1 cellular context compared by ENCODE assay signal in the genomic region with DNA sequence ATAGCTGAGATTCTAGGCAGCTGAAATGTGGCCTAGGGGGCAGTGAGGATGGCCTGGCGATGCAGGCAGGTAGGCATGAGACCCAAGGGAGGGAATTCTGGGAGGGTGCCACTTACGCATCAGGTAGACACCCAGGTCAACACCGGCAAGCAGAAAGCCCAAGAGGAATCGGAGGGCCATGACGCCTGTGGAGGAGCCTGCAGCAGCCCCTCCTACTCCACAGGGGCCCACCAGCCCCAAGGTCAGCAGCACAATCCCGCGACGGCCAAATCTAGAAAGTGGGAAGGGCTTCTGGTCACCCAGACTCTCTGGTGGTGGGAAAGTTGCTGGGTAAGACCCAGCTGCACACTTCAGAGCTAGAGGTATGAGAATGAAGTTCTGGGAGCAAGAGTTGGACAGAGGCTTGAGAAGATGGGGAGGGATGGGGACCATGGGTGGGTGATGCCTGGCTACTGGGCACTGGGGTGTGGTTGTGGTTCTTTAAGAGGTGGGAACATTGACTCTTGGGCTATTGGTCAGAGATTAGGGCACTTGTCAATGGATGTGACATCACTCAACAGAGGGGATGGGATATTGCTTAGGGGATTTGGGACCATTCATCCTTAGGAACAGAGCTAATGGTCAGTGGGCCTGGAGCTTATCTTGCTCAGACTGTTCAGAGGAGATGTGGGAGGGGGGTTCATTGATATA.
TF ChIP-seq lines count a peak whose summit lies in the region.

No MANE protein-coding gene starts in this region.

TF ChIP-seq in HepG2, 621 proteins besides CTCF, POLR2A, EP300 and RAD21:
- TF ChIP-seq, protein P1, sequence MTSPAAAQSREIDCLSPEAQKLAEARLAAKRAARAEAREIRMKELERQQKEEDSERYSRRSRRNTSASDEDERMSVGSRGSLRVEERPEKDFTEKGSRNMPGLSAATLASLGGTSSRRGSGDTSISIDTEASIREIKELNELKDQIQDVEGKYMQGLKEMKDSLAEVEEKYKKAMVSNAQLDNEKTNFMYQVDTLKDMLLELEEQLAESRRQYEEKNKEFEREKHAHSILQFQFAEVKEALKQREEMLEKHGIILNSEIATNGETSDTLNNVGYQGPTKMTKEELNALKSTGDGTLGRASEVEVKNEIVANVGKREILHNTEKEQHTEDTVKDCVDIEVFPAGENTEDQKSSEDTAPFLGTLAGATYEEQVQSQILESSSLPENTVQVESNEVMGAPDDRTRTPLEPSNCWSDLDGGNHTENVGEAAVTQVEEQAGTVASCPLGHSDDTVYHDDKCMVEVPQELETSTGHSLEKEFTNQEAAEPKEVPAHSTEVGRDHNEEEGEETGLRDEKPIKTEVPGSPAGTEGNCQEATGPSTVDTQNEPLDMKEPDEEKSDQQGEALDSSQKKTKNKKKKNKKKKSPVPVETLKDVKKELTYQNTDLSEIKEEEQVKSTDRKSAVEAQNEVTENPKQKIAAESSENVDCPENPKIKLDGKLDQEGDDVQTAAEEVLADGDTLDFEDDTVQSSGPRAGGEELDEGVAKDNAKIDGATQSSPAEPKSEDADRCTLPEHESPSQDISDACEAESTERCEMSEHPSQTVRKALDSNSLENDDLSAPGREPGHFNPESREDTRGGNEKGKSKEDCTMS (CRISPR knock-in tag; conservative IDR thresholded peaks at IDR 0.05), result no peak
- TF ChIP-seq MED8 (CRISPR knock-in tag; IDR thresholded peaks at IDR 0.05; ENCODE audit: insufficient replicate concordance) (peak; percentile 10), ATF7 (IDR thresholded peaks at IDR 0.05) (0 out of 2 replicates have a peak, but pooled peaks have one; percentile 5), ATF7 (CRISPR knock-in tag; IDR thresholded peaks at IDR 0.05) (no peak), HIVEP1 (CRISPR knock-in tag; IDR thresholded peaks at IDR 0.05) (no peak), CREB1 (IDR thresholded peaks at IDR 0.05) (peak; percentile 53; the same call in 1 of the 2 replicates), CREB1 (CRISPR knock-in tag; IDR thresholded peaks at IDR 0.05) (no peak), ESRRA (CRISPR knock-in tag; IDR thresholded peaks at IDR 0.05; ENCODE audit: low read depth) (0 out of 2 replicates have a peak, but pooled peaks have one; percentile 39), ZNF768 (CRISPR knock-in tag; IDR thresholded peaks at IDR 0.05) (peak; percentile 17; the same call in 1 of the 2 replicates), NKX3-1 (CRISPR knock-in tag; IDR thresholded peaks at IDR 0.05) (no peak)
- TF ChIP-seq, protein P2, sequence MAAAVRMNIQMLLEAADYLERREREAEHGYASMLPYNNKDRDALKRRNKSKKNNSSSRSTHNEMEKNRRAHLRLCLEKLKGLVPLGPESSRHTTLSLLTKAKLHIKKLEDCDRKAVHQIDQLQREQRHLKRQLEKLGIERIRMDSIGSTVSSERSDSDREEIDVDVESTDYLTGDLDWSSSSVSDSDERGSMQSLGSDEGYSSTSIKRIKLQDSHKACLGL (CRISPR knock-in tag; IDR thresholded peaks at IDR 0.05), result 0 out of 2 replicates have a peak, but pooled peaks have one; percentile 24
- TF ChIP-seq, protein P3, sequence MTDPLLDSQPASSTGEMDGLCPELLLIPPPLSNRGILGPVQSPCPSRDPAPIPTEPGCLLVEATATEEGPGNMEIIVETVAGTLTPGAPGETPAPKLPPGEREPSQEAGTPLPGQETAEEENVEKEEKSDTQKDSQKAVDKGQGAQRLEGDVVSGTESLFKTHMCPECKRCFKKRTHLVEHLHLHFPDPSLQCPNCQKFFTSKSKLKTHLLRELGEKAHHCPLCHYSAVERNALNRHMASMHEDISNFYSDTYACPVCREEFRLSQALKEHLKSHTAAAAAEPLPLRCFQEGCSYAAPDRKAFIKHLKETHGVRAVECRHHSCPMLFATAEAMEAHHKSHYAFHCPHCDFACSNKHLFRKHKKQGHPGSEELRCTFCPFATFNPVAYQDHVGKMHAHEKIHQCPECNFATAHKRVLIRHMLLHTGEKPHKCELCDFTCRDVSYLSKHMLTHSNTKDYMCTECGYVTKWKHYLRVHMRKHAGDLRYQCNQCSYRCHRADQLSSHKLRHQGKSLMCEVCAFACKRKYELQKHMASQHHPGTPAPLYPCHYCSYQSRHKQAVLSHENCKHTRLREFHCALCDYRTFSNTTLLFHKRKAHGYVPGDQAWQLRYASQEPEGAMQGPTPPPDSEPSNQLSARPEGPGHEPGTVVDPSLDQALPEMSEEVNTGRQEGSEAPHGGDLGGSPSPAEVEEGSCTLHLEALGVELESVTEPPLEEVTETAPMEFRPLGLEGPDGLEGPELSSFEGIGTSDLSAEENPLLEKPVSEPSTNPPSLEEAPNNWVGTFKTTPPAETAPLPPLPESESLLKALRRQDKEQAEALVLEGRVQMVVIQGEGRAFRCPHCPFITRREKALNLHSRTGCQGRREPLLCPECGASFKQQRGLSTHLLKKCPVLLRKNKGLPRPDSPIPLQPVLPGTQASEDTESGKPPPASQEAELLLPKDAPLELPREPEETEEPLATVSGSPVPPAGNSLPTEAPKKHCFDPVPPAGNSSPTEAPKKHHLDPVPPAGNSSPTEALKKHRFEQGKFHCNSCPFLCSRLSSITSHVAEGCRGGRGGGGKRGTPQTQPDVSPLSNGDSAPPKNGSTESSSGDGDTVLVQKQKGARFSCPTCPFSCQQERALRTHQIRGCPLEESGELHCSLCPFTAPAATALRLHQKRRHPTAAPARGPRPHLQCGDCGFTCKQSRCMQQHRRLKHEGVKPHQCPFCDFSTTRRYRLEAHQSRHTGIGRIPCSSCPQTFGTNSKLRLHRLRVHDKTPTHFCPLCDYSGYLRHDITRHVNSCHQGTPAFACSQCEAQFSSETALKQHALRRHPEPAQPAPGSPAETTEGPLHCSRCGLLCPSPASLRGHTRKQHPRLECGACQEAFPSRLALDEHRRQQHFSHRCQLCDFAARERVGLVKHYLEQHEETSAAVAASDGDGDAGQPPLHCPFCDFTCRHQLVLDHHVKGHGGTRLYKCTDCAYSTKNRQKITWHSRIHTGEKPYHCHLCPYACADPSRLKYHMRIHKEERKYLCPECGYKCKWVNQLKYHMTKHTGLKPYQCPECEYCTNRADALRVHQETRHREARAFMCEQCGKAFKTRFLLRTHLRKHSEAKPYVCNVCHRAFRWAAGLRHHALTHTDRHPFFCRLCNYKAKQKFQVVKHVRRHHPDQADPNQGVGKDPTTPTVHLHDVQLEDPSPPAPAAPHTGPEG (CRISPR knock-in tag; IDR thresholded peaks at IDR 0.05), result no peak
TF ChIP-seq in HepG2: peak in this region for 6.
